1 cellular context compared by ENCODE assay signal in the genomic region with DNA sequence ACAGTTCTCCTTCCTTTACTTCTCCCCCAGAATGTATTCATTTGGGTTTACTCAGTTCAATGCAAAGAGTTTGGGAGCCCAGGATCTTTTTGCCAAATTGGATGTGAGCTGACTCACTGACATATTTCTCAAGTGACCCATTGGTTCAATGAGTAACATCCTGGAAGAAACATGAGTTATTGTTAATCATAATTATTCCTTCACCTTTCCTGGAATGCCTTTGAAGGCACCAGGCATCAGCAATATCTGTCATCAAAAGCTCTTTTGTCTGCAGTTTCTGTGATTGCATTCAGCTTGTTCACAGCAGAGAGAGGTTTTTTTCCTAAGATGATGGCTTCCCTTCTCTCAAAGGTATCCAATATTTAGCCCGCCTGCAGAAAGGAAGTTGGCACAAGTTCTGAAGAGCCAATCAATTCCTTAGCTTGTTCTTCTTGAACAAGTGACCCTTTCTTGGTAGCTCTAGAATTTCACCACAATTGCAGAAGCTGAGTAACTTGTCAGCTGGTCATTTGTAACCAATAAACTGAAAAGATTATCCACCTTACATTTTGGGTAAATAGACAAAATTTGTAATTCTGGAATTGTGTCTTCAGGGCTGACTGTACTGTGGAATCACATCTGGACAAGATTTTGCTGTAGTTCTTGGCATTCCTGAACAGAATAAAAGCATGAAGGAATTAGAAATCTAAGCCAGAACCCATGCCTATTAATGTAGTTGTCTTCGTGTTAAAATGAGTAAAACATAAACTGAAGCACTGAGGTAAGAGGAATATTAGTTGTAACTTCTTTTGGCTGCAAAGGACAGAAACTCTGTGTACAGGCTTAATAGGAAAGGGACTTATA.
TF ChIP-seq lines count a peak whose summit lies in the region.

No MANE protein-coding gene starts in this region.

TF ChIP-seq in HepG2, 621 proteins besides CTCF, POLR2A, EP300 and RAD21 (continued from another document and continues in another):
- TF ChIP-seq TAF1 (CRISPR knock-in tag; IDR thresholded peaks at IDR 0.05) (peak; percentile 33; the same call in 1 of the 2 replicates), MTF2 (CRISPR knock-in tag; IDR thresholded peaks at IDR 0.05; ENCODE audit: borderline replicate concordance) (no peak), SUZ12 (IDR thresholded peaks at IDR 0.05; ENCODE audit: low read depth, low read length) (no peak), MBNL3 (CRISPR knock-in tag; conservative IDR thresholded peaks at IDR 0.05) (no peak), DPF2 (CRISPR knock-in tag; IDR thresholded peaks at IDR 0.05; ENCODE audit: borderline replicate concordance, low read depth) (0 out of 2 replicates have a peak, but pooled peaks have one; percentile 28), GATA4 (IDR thresholded peaks at IDR 0.05; ENCODE audit: borderline replicate concordance, low read depth) (peak; percentile 69; the same call in 1 of the 2 replicates), ZNF256 (CRISPR knock-in tag; conservative IDR thresholded peaks at IDR 0.05) (no peak), TARDBP (CRISPR knock-in tag; IDR thresholded peaks at IDR 0.05) (0 out of 2 replicates have a peak, but pooled peaks have one; percentile 14), CC2D1A (CRISPR knock-in tag; IDR thresholded peaks at IDR 0.05) (no peak), ZNF652 (CRISPR knock-in tag; IDR thresholded peaks at IDR 0.05; ENCODE audit: borderline replicate concordance, low read depth) (no peak), NBN (conservative IDR thresholded peaks at IDR 0.05) (no peak), SIX4 (CRISPR knock-in tag; IDR thresholded peaks at IDR 0.05) (peak; percentile 92), DR1 (CRISPR knock-in tag; IDR thresholded peaks at IDR 0.05) (no peak), YEATS2 (CRISPR knock-in tag; IDR thresholded peaks at IDR 0.05; ENCODE audit: borderline replicate concordance) (peak; percentile 55; the same call in 1 of the 2 replicates), MAFK (conservative IDR thresholded peaks at IDR 0.05 in 1 of 2, IDR thresholded peaks at IDR 0.05 in 1 of 2; ENCODE audit: low read length in 2 of 2) (peak; percentile 54 to 80; a peak in 3 of 4 replicates), RARA (CRISPR knock-in tag; IDR thresholded peaks at IDR 0.05) (peak; percentile 92), NR1H2 (CRISPR knock-in tag; IDR thresholded peaks at IDR 0.05; ENCODE audit: borderline replicate concordance, low read depth) (no peak), NCOA5 (CRISPR knock-in tag; IDR thresholded peaks at IDR 0.05) (no peak), TGIF2 (CRISPR knock-in tag; IDR thresholded peaks at IDR 0.05) (peak; percentile 31; the same call in 1 of the 2 replicates), JUN (CRISPR knock-in tag; IDR thresholded peaks at IDR 0.05) (peak; percentile 73), REL (CRISPR knock-in tag; conservative IDR thresholded peaks at IDR 0.05) (no peak), IRF2 (CRISPR knock-in tag; IDR thresholded peaks at IDR 0.05) (peak; percentile 62; the same call in 1 of the 2 replicates), ZNF343 (CRISPR knock-in tag; IDR thresholded peaks at IDR 0.05) (peak; percentile 38; the same call in 1 of the 2 replicates), SOX6 (IDR thresholded peaks at IDR 0.05) (no peak), SOX6 (CRISPR knock-in tag; IDR thresholded peaks at IDR 0.05) (peak; percentile 90), NFIC (IDR thresholded peaks at IDR 0.05; ENCODE audit: low read length) (peak; percentile 78), MIER3 (CRISPR knock-in tag; IDR thresholded peaks at IDR 0.05; ENCODE audit: borderline replicate concordance) (peak; percentile 16; the same call in 1 of the 2 replicates), CEBPG (CRISPR knock-in tag; IDR thresholded peaks at IDR 0.05) (peak; percentile 58), ZNF878 (CRISPR knock-in tag; IDR thresholded peaks at IDR 0.05) (no peak), ZNF510 (CRISPR knock-in tag; IDR thresholded peaks at IDR 0.05; ENCODE audit: low read depth) (0 out of 2 replicates have a peak, but pooled peaks have one; percentile 64), RCOR2 (CRISPR knock-in tag; IDR thresholded peaks at IDR 0.05) (peak; percentile 95)
- TF ChIP-seq, protein P1, sequence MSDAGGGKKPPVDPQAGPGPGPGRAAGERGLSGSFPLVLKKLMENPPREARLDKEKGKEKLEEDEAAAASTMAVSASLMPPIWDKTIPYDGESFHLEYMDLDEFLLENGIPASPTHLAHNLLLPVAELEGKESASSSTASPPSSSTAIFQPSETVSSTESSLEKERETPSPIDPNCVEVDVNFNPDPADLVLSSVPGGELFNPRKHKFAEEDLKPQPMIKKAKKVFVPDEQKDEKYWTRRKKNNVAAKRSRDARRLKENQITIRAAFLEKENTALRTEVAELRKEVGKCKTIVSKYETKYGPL (CRISPR knock-in tag; IDR thresholded peaks at IDR 0.05): no peak
- TF ChIP-seq, protein P2, sequence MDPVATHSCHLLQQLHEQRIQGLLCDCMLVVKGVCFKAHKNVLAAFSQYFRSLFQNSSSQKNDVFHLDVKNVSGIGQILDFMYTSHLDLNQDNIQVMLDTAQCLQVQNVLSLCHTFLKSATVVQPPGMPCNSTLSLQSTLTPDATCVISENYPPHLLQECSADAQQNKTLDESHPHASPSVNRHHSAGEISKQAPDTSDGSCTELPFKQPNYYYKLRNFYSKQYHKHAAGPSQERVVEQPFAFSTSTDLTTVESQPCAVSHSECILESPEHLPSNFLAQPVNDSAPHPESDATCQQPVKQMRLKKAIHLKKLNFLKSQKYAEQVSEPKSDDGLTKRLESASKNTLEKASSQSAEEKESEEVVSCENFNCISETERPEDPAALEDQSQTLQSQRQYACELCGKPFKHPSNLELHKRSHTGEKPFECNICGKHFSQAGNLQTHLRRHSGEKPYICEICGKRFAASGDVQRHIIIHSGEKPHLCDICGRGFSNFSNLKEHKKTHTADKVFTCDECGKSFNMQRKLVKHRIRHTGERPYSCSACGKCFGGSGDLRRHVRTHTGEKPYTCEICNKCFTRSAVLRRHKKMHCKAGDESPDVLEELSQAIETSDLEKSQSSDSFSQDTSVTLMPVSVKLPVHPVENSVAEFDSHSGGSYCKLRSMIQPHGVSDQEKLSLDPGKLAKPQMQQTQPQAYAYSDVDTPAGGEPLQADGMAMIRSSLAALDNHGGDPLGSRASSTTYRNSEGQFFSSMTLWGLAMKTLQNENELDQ (CRISPR knock-in tag; IDR thresholded peaks at IDR 0.05; ENCODE audit: borderline replicate concordance): no peak
- TF ChIP-seq, protein P3, sequence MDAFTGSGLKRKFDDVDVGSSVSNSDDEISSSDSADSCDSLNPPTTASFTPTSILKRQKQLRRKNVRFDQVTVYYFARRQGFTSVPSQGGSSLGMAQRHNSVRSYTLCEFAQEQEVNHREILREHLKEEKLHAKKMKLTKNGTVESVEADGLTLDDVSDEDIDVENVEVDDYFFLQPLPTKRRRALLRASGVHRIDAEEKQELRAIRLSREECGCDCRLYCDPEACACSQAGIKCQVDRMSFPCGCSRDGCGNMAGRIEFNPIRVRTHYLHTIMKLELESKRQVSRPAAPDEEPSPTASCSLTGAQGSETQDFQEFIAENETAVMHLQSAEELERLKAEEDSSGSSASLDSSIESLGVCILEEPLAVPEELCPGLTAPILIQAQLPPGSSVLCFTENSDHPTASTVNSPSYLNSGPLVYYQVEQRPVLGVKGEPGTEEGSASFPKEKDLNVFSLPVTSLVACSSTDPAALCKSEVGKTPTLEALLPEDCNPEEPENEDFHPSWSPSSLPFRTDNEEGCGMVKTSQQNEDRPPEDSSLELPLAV (CRISPR knock-in tag; conservative IDR thresholded peaks at IDR 0.05; ENCODE audit: low read depth): no peak
- TF ChIP-seq, protein P4, sequence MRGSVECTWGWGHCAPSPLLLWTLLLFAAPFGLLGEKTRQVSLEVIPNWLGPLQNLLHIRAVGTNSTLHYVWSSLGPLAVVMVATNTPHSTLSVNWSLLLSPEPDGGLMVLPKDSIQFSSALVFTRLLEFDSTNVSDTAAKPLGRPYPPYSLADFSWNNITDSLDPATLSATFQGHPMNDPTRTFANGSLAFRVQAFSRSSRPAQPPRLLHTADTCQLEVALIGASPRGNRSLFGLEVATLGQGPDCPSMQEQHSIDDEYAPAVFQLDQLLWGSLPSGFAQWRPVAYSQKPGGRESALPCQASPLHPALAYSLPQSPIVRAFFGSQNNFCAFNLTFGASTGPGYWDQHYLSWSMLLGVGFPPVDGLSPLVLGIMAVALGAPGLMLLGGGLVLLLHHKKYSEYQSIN (CRISPR knock-in tag; IDR thresholded peaks at IDR 0.05; ENCODE audit: borderline replicate concordance): no peak
- TF ChIP-seq, protein P5, sequence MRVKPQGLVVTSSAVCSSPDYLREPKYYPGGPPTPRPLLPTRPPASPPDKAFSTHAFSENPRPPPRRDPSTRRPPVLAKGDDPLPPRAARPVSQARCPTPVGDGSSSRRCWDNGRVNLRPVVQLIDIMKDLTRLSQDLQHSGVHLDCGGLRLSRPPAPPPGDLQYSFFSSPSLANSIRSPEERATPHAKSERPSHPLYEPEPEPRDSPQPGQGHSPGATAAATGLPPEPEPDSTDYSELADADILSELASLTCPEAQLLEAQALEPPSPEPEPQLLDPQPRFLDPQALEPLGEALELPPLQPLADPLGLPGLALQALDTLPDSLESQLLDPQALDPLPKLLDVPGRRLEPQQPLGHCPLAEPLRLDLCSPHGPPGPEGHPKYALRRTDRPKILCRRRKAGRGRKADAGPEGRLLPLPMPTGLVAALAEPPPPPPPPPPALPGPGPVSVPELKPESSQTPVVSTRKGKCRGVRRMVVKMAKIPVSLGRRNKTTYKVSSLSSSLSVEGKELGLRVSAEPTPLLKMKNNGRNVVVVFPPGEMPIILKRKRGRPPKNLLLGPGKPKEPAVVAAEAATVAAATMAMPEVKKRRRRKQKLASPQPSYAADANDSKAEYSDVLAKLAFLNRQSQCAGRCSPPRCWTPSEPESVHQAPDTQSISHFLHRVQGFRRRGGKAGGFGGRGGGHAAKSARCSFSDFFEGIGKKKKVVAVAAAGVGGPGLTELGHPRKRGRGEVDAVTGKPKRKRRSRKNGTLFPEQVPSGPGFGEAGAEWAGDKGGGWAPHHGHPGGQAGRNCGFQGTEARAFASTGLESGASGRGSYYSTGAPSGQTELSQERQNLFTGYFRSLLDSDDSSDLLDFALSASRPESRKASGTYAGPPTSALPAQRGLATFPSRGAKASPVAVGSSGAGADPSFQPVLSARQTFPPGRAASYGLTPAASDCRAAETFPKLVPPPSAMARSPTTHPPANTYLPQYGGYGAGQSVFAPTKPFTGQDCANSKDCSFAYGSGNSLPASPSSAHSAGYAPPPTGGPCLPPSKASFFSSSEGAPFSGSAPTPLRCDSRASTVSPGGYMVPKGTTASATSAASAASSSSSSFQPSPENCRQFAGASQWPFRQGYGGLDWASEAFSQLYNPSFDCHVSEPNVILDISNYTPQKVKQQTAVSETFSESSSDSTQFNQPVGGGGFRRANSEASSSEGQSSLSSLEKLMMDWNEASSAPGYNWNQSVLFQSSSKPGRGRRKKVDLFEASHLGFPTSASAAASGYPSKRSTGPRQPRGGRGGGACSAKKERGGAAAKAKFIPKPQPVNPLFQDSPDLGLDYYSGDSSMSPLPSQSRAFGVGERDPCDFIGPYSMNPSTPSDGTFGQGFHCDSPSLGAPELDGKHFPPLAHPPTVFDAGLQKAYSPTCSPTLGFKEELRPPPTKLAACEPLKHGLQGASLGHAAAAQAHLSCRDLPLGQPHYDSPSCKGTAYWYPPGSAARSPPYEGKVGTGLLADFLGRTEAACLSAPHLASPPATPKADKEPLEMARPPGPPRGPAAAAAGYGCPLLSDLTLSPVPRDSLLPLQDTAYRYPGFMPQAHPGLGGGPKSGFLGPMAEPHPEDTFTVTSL (CRISPR knock-in tag; IDR thresholded peaks at IDR 0.05; ENCODE audit: borderline replicate concordance): peak; percentile 75; the same call in 1 of the 2 replicates
- TF ChIP-seq, protein P6, sequence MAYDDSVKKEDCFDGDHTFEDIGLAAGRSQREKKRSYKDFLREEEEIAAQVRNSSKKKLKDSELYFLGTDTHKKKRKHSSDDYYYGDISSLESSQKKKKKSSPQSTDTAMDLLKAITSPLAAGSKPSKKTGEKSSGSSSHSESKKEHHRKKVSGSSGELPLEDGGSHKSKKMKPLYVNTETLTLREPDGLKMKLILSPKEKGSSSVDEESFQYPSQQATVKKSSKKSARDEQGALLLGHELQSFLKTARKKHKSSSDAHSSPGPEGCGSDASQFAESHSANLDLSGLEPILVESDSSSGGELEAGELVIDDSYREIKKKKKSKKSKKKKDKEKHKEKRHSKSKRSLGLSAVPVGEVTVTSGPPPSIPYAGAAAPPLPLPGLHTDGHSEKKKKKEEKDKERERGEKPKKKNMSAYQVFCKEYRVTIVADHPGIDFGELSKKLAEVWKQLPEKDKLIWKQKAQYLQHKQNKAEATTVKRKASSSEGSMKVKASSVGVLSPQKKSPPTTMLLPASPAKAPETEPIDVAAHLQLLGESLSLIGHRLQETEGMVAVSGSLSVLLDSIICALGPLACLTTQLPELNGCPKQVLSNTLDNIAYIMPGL (CRISPR knock-in tag; IDR thresholded peaks at IDR 0.05; ENCODE audit: borderline replicate concordance in 1 of 2, low read depth in 1 of 2): no peak
- TF ChIP-seq, protein P7, sequence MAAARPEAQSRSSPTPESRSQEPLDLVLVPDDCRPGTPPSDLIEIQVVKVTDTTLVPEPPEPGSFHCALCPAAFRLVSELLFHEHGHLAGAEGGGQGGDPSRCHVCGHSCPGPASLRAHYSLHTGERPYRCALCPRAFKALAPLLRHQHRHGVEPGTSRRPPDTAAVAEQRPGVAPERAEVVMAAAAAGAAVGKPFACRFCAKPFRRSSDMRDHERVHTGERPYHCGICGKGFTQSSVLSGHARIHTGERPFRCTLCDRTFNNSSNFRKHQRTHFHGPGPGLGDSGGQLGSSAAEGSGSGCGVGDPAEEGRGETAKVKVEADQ (CRISPR knock-in tag; IDR thresholded peaks at IDR 0.05; ENCODE audit: borderline replicate concordance): 0 out of 2 replicates have a peak, but pooled peaks have one; percentile 17
- TF ChIP-seq, protein P8, sequence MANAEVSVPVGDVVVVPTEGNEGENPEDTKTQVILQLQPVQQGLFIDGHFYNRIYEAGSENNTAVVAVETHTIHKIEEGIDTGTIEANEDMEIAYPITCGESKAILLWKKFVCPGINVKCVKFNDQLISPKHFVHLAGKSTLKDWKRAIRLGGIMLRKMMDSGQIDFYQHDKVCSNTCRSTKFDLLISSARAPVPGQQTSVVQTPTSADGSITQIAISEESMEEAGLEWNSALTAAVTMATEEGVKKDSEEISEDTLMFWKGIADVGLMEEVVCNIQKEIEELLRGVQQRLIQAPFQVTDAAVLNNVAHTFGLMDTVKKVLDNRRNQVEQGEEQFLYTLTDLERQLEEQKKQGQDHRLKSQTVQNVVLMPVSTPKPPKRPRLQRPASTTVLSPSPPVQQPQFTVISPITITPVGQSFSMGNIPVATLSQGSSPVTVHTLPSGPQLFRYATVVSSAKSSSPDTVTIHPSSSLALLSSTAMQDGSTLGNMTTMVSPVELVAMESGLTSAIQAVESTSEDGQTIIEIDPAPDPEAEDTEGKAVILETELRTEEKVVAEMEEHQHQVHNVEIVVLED (CRISPR knock-in tag; IDR thresholded peaks at IDR 0.05; ENCODE audit: borderline replicate concordance): no peak
- TF ChIP-seq, protein P9, sequence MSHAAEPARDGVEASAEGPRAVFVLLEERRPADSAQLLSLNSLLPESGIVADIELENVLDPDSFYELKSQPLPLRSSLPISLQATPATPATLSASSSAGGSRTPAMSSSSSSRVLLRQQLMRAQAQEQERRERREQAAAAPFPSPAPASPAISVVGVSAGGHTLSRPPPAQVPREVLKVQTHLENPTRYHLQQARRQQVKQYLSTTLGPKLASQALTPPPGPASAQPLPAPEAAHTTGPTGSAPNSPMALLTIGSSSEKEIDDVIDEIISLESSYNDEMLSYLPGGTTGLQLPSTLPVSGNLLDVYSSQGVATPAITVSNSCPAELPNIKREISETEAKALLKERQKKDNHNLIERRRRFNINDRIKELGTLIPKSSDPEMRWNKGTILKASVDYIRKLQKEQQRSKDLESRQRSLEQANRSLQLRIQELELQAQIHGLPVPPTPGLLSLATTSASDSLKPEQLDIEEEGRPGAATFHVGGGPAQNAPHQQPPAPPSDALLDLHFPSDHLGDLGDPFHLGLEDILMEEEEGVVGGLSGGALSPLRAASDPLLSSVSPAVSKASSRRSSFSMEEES (CRISPR knock-in tag; IDR thresholded peaks at IDR 0.05): peak; percentile 73
